In the genomic region with DNA sequence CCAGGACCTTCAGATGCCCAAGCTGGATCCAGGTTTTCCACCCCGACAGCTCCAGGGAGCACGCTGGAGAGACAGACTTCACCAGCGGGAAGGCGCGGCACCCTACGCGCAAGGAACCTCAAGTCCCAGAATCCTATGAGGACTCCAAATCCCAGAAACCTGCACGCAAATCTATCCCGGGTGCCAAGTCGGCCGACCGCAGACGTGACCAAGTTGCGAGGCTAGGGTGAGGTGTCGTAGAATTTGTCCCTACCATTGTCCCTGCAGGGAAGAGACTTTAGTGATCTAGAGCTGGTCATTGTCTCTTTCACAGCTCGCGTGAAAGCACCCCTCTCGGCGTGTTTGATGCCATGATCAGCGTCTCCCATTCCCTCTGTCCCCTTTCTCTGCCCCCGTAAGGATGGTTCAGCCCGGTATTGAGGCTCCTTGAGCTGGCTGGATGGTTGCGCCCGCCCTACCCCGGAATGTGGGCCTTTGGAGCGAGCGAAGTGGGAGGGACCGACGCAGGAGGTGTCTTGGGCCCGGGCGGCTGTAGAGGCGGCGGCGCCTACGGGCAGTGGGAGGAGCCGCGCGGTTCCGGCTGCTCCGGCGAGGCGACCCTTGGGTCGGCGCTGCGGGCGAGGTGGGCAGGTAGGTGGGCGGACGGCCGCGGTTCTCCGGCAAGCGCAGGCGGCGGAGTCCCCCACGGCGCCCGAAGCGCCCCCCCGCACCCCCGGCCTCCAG, we compare ENCODE assay signal across 1 cellular context.
TF ChIP-seq lines count a peak whose summit lies in the region.

Gene PRKCI, plus strand, starts transcription at position 501 of the 723 bp plus-strand sequence. CDS start 246 bp downstream, outside the sequence.

TF ChIP-seq in K562, 482 proteins besides CTCF, POLR2A, EP300 and RAD21 (continued from another document):
- no peak for TF ChIP-seq LARP7 (IDR thresholded peaks at IDR 0.05)
- TF ChIP-seq STAG1 (CRISPR knock-in tag; IDR thresholded peaks at IDR 0.05; ENCODE audit: borderline replicate concordance), result no peak
- no peak for TF ChIP-seq KDM2B (CRISPR knock-in tag; IDR thresholded peaks at IDR 0.05)
- TF ChIP-seq ZFX (CRISPR knock-in tag; IDR thresholded peaks at IDR 0.05), result peak; percentile 93
- TF ChIP-seq RUNX1 (IDR thresholded peaks at IDR 0.05; ENCODE audit: low read depth), result no peak
- peak; percentile 63 for TF ChIP-seq SUPT5H (IDR thresholded peaks at IDR 0.05)
- TF ChIP-seq NCOA1 (IDR thresholded peaks at IDR 0.05; ENCODE audit: low read depth), result no peak
- no peak for TF ChIP-seq ZC3H4 (CRISPR knock-in tag; IDR thresholded peaks at IDR 0.05; ENCODE audit: borderline replicate concordance)
- TF ChIP-seq MAFG (tag; conservative IDR thresholded peaks at IDR 0.05), result no peak
- TF ChIP-seq NFATC3 (IDR thresholded peaks at IDR 0.05), result no peak
- no peak for TF ChIP-seq SMAD1 (IDR thresholded peaks at IDR 0.05; ENCODE audit: low read depth, low read length, partially characterized antibody)
- TF ChIP-seq, protein P1, sequence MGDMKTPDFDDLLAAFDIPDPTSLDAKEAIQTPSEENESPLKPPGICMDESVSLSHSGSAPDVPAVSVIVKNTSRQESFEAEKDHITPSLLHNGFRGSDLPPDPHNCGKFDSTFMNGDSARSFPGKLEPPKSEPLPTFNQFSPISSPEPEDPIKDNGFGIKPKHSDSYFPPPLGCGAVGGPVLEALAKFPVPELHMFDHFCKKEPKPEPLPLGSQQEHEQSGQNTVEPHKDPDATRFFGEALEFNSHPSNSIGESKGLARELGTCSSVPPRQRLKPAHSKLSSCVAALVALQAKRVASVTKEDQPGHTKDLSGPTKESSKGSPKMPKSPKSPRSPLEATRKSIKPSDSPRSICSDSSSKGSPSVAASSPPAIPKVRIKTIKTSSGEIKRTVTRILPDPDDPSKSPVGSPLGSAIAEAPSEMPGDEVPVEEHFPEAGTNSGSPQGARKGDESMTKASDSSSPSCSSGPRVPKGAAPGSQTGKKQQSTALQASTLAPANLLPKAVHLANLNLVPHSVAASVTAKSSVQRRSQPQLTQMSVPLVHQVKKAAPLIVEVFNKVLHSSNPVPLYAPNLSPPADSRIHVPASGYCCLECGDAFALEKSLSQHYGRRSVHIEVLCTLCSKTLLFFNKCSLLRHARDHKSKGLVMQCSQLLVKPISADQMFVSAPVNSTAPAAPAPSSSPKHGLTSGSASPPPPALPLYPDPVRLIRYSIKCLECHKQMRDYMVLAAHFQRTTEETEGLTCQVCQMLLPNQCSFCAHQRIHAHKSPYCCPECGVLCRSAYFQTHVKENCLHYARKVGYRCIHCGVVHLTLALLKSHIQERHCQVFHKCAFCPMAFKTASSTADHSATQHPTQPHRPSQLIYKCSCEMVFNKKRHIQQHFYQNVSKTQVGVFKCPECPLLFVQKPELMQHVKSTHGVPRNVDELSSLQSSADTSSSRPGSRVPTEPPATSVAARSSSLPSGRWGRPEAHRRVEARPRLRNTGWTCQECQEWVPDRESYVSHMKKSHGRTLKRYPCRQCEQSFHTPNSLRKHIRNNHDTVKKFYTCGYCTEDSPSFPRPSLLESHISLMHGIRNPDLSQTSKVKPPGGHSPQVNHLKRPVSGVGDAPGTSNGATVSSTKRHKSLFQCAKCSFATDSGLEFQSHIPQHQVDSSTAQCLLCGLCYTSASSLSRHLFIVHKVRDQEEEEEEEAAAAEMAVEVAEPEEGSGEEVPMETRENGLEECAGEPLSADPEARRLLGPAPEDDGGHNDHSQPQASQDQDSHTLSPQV (IDR thresholded peaks at IDR 0.05), result peak; percentile 37; the same call in 1 of the 2 replicates
- TF ChIP-seq ZNF699 (CRISPR knock-in tag; IDR thresholded peaks at IDR 0.05; ENCODE audit: insufficient replicate concordance), result no peak
- no peak for TF ChIP-seq COPS2 (conservative IDR thresholded peaks at IDR 0.05)
- peak; percentile 52 for TF ChIP-seq RB1 (IDR thresholded peaks at IDR 0.05; ENCODE audit: low read depth)
- TF ChIP-seq RAD51 (IDR thresholded peaks at IDR 0.05; ENCODE audit: borderline replicate concordance, low read depth), result no peak
- no peak for TF ChIP-seq TFE3 (CRISPR knock-in tag; IDR thresholded peaks at IDR 0.05)
- no peak for TF ChIP-seq ZNF134 (CRISPR knock-in tag; conservative IDR thresholded peaks at IDR 0.05)
- no peak for TF ChIP-seq BACH1 (tag; IDR thresholded peaks at IDR 0.05)
- TF ChIP-seq, protein P2, sequence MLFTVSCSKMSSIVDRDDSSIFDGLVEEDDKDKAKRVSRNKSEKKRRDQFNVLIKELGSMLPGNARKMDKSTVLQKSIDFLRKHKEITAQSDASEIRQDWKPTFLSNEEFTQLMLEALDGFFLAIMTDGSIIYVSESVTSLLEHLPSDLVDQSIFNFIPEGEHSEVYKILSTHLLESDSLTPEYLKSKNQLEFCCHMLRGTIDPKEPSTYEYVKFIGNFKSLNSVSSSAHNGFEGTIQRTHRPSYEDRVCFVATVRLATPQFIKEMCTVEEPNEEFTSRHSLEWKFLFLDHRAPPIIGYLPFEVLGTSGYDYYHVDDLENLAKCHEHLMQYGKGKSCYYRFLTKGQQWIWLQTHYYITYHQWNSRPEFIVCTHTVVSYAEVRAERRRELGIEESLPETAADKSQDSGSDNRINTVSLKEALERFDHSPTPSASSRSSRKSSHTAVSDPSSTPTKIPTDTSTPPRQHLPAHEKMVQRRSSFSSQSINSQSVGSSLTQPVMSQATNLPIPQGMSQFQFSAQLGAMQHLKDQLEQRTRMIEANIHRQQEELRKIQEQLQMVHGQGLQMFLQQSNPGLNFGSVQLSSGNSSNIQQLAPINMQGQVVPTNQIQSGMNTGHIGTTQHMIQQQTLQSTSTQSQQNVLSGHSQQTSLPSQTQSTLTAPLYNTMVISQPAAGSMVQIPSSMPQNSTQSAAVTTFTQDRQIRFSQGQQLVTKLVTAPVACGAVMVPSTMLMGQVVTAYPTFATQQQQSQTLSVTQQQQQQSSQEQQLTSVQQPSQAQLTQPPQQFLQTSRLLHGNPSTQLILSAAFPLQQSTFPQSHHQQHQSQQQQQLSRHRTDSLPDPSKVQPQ (CRISPR knock-in tag; IDR thresholded peaks at IDR 0.05; ENCODE audit: borderline replicate concordance), result no peak
- TF ChIP-seq GATA2 (CRISPR knock-in tag; IDR thresholded peaks at IDR 0.05), result no peak
- TF ChIP-seq ZNF354B (CRISPR knock-in tag; IDR thresholded peaks at IDR 0.05), result no peak
- peak; percentile 95 for TF ChIP-seq POLR2G (IDR thresholded peaks at IDR 0.05; ENCODE audit: low read depth, low read length)
- no peak for TF ChIP-seq FIP1L1 (IDR thresholded peaks at IDR 0.05; ENCODE audit: low read depth, low read length, poor library complexity, severe bottlenecking)
- TF ChIP-seq MITF (IDR thresholded peaks at IDR 0.05), result no peak
- TF ChIP-seq JUND (IDR thresholded peaks at IDR 0.05; ENCODE audit: borderline replicate concordance, low read depth, low read length), result peak; percentile 100
- TF ChIP-seq JUND (tag; IDR thresholded peaks at IDR 0.05; ENCODE audit: borderline replicate concordance, low read depth, low read length), result peak; percentile 15; the same call in 1 of the 3 replicates
- TF ChIP-seq DDX20 (tag; IDR thresholded peaks at IDR 0.05; ENCODE audit: low read depth), result no peak
- peak; percentile 78; the same call in 1 of the 2 replicates for TF ChIP-seq PHF8 (IDR thresholded peaks at IDR 0.05; ENCODE audit: borderline replicate concordance, low read length)
- TF ChIP-seq SIX5 (IDR thresholded peaks at IDR 0.05; ENCODE audit: borderline replicate concordance in 1 of 2, insufficient read depth in 1 of 2, low read depth in 1 of 2, low read length in 2 of 2), result peak; percentile 75 to 80
- TF ChIP-seq SAFB2 (IDR thresholded peaks at IDR 0.05; ENCODE audit: borderline replicate concordance, low read depth, low read length, severe bottlenecking), result no peak
- TF ChIP-seq RBM15 (IDR thresholded peaks at IDR 0.05; ENCODE audit: insufficient read depth, low read length), result no peak
- TF ChIP-seq SIN3B (IDR thresholded peaks at IDR 0.05; ENCODE audit: low read depth), result peak; percentile 16; the same call in 1 of the 2 replicates
- TF ChIP-seq MEF2D (tag; conservative IDR thresholded peaks at IDR 0.05; ENCODE audit: low read depth), result 0 out of 2 replicates have a peak, but pooled peaks have one; percentile 32
- no peak for TF ChIP-seq YBX1 (IDR thresholded peaks at IDR 0.05)
- no peak for TF ChIP-seq RERE (CRISPR knock-in tag; IDR thresholded peaks at IDR 0.05; ENCODE audit: borderline replicate concordance)
- TF ChIP-seq ZNF586 (CRISPR knock-in tag; conservative IDR thresholded peaks at IDR 0.05), result no peak
- TF ChIP-seq ZNF316 (IDR thresholded peaks at IDR 0.05), result no peak
- 0 out of 2 replicates have a peak, but pooled peaks have one; percentile 55 for TF ChIP-seq ELF4 (CRISPR knock-in tag; IDR thresholded peaks at IDR 0.05)
- peak; percentile 52 for TF ChIP-seq TBP (optimal IDR thresholded peaks at IDR 0.05; ENCODE audit: low read depth, low read length)
- no peak for TF ChIP-seq PHTF2 (CRISPR knock-in tag; IDR thresholded peaks at IDR 0.05)
